Comparison of ENCODE assay signal across 36 cellular contexts in the genomic region with DNA sequence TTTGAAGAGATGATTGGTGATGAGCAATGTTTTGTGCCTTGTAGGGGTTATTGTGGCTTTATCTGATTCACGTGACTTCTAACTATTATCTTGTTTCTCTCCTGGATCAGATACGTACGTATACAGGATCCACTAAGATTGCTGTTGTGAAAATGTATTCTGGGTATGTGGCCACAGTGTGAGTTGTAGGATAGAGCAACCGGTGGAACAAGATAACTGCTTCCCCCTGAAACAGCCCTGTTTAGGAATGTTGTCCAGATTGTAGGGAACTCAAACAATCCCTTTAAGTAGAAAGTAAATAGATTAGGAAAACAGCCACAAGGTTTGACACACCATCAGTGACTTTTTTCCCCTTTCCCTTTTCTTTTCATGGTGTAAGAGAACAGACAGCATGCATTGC.
"Had no signal": no experiment of that assay in that cellular context is flagged by ENCODE, and none has a peak within 500 bp of the region (broad histone marks: within the 10 kb centered on the region; RNA-seq: fewer than 3 reads in every experiment).

No MANE protein-coding gene starts in this region.

- H3K27ac Mint-ChIP-seq: activated B cell treated with CpG ODN at 0.5 μM for 24 hours; activated CD4-positive, alpha-beta memory T cell treated with anti-CD3 and anti-CD28 coated beads for 36 hours; activated CD8-positive, alpha-beta memory T cell treated with anti-CD3 and anti-CD28 coated beads, Interleukin-2, amount 10 ng/mL, durations not matched to agents 7 days and 5 days; activated CD8-positive, alpha-beta T cell treated with anti-CD3 and anti-CD28 coated beads, Interleukin-2, amount 10 ng/mL, durations not matched to agents 7 days and 5 days; activated naive CD4-positive, alpha-beta T cell treated with anti-CD3 and anti-CD28 coated beads for 36 hours; activated naive CD4-positive, alpha-beta T cell treated with anti-CD3 and anti-CD28 coated beads, Interleukin-2, amount 50 U/mL, for 24 hours; activated naive CD8-positive, alpha-beta T cell treated with anti-CD3 and anti-CD28 coated beads for 36 hours; activated naive CD8-positive, alpha-beta T cell treated with anti-CD3 and anti-CD28 coated beads, Interleukin-2, amount 50 U/mL, for 24 hours; activated T-helper 1 cell treated with anti-CD3 and anti-CD28 coated beads, Interleukin-12 subunit alpha, Interleukin-12 subunit beta, Interleukin-2, Interleukin-4 antibody, amounts not matched to agents 30 ng/mL and 10 ng/mL and 1 ng/mL, durations not matched to agents 14 hours and 24 hours and 36 hours; activated T-helper 2 cell treated with anti-CD3 and anti-CD28 coated beads, Interferon-gamma antibody, Interleukin-2, Interleukin-4, amounts not matched to agents 10 μg/mL and 5 μg/mL and 100 μg/mL, durations not matched to agents 14 hours and 24 hours and 36 hours; brain; dendritic cell treated with granulocyte-macrophage colony-stimulating factor and Interleukin-4, amounts not matched to agents 40 ng/mL and 50 ng/mL, for 4 days; endodermal cell; T-helper 17 cell; T-helper 2 cell treated with Interferon-gamma antibody and Interleukin-4, amounts not matched to agents 5 μg/mL and 100 μg/mL, for 36 hours had no signal

- H3K36me3 ChIP-seq: adrenal gland, ascending aorta, breast epithelium, esophagus muscularis mucosa, gastrocnemius medialis, heart left ventricle, WERI-Rb-1 had no signal

- ATAC-seq: activated CD4-positive, CD25-positive, alpha-beta regulatory T cell treated with anti-CD3 and anti-CD28 coated beads, Interleukin-2, amount 50 U/mL, for 24 hours; activated CD8-positive, alpha-beta memory T cell treated with anti-CD3 and anti-CD28 coated beads, Interleukin-2, amount 10 ng/mL, durations not matched to agents 7 days and 5 days; activated CD8-positive, alpha-beta T cell treated with anti-CD3 and anti-CD28 coated beads, Interleukin-2, amount 10 ng/mL, durations not matched to agents 7 days and 5 days; activated naive CD8-positive, alpha-beta T cell treated with anti-CD3 and anti-CD28 coated beads, Interleukin-2, amount 50 U/mL, for 24 hours; foreskin keratinocyte; gastrocnemius medialis; heart left ventricle; T-helper 17 cell had no signal

- H3K4me1 ChIP-seq: adrenal gland, ascending aorta, breast epithelium, foreskin keratinocyte, gastrocnemius medialis had no signal

- H3K9me3 ChIP-seq: adrenal gland, ascending aorta, breast epithelium, esophagus muscularis mucosa, gastrocnemius medialis, heart left ventricle had no signal

- H3K4me3 ChIP-seq: adrenal gland, ascending aorta, breast epithelium, coronary artery, dorsolateral prefrontal cortex, esophagus muscularis mucosa, gastrocnemius medialis, heart left ventricle had no signal

- H3K4me1 Mint-ChIP-seq: activated B cell treated with CpG ODN at 0.5 μM for 24 hours; activated CD8-positive, alpha-beta memory T cell treated with anti-CD3 and anti-CD28 coated beads, Interleukin-2, amount 10 ng/mL, durations not matched to agents 7 days and 5 days; activated naive CD4-positive, alpha-beta T cell treated with anti-CD3 and anti-CD28 coated beads, Interleukin-2, amount 50 U/mL, for 24 hours; activated naive CD8-positive, alpha-beta T cell treated with anti-CD3 and anti-CD28 coated beads for 36 hours; activated naive CD8-positive, alpha-beta T cell treated with anti-CD3 and anti-CD28 coated beads, Interleukin-2, amount 50 U/mL, for 24 hours; central memory CD8-positive, alpha-beta T cell; T-helper 17 cell had no signal

- H3K36me3 Mint-ChIP-seq: activated CD4-positive, alpha-beta memory T cell treated with anti-CD3 and anti-CD28 coated beads for 36 hours; activated CD8-positive, alpha-beta memory T cell treated with anti-CD3 and anti-CD28 coated beads, Interleukin-2, amount 10 ng/mL, durations not matched to agents 7 days and 5 days; activated naive CD4-positive, alpha-beta T cell treated with anti-CD3 and anti-CD28 coated beads, Interleukin-2, amount 50 U/mL, for 24 hours; activated naive CD8-positive, alpha-beta T cell treated with anti-CD3 and anti-CD28 coated beads for 36 hours; brain had no signal

- DNase-seq: activated B cell treated with CpG ODN at 0.5 μM for 24 hours; activated CD4-positive, alpha-beta memory T cell treated with anti-CD3 and anti-CD28 coated beads for 36 hours; activated CD4-positive, alpha-beta T cell treated with anti-CD3 and anti-CD28 coated beads for 48 hours; activated CD8-positive, alpha-beta memory T cell treated with anti-CD3 and anti-CD28 coated beads, Interleukin-2, amount 10 ng/mL, durations not matched to agents 7 days and 5 days; activated CD8-positive, alpha-beta memory T cell treated with anti-CD3 and anti-CD28 coated beads, Interleukin-2, amount 50 U/mL, for 4 hours; activated CD8-positive, alpha-beta T cell treated with anti-CD3 and anti-CD28 coated beads, Interleukin-2, amount 10 ng/mL, durations not matched to agents 7 days and 5 days; activated effector memory CD4-positive, alpha-beta T cell treated with anti-CD3 and anti-CD28 coated beads, Interleukin-2, amount 50 U/mL, for 16 hours; activated naive CD4-positive, alpha-beta T cell treated with anti-CD3 and anti-CD28 coated beads for 36 hours; activated naive CD8-positive, alpha-beta T cell treated with anti-CD3 and anti-CD28 coated beads for 36 hours; activated naive CD8-positive, alpha-beta T cell treated with anti-CD3 and anti-CD28 coated beads, Interleukin-2, amount 50 U/mL, for 24 hours; activated T-cell treated with anti-CD3 and anti-CD28 coated beads, Interleukin-2, amount 50 U/mL, for 1 hour; activated T-cell treated with anti-CD3 and anti-CD28 coated beads, Interleukin-2, amount 50 U/mL, for 48 hours; adrenal gland; dorsolateral prefrontal cortex; effector memory CD4-positive, alpha-beta T cell; endodermal cell; foreskin keratinocyte; gastrocnemius medialis; glutamatergic neuron; heart left ventricle; T-helper 1 cell; T-helper 17 cell; T1000; WERI-Rb-1 had no signal

- H3K27me3 ChIP-seq: adrenal gland, ascending aorta, breast epithelium, dorsolateral prefrontal cortex, esophagus muscularis mucosa, foreskin keratinocyte, gastrocnemius medialis had no signal

- H3K4me3 Mint-ChIP-seq: activated B cell treated with CpG ODN at 0.5 μM for 24 hours; activated CD4-positive, alpha-beta memory T cell treated with anti-CD3 and anti-CD28 coated beads for 36 hours; activated CD8-positive, alpha-beta memory T cell treated with anti-CD3 and anti-CD28 coated beads, Interleukin-2, amount 10 ng/mL, durations not matched to agents 7 days and 5 days; activated CD8-positive, alpha-beta T cell treated with anti-CD3 and anti-CD28 coated beads, Interleukin-2, amount 10 ng/mL, durations not matched to agents 7 days and 5 days; activated naive CD4-positive, alpha-beta T cell treated with anti-CD3 and anti-CD28 coated beads for 36 hours; activated naive CD4-positive, alpha-beta T cell treated with anti-CD3 and anti-CD28 coated beads, Interleukin-2, amount 50 U/mL, for 24 hours; activated naive CD8-positive, alpha-beta T cell treated with anti-CD3 and anti-CD28 coated beads for 36 hours; activated naive CD8-positive, alpha-beta T cell treated with anti-CD3 and anti-CD28 coated beads, Interleukin-2, amount 50 U/mL, for 24 hours; activated T-helper 1 cell treated with anti-CD3 and anti-CD28 coated beads, Interleukin-12 subunit alpha, Interleukin-12 subunit beta, Interleukin-2, Interleukin-4 antibody, amounts not matched to agents 30 ng/mL and 10 ng/mL and 1 ng/mL, durations not matched to agents 14 hours and 24 hours and 36 hours; brain; central memory CD8-positive, alpha-beta T cell; dendritic cell treated with granulocyte-macrophage colony-stimulating factor and Interleukin-4, amounts not matched to agents 40 ng/mL and 50 ng/mL, for 4 days; endodermal cell; T-helper 17 cell; T-helper 2 cell treated with Interferon-gamma antibody and Interleukin-4, amounts not matched to agents 5 μg/mL and 100 μg/mL, for 36 hours had no signal

- H3K27ac ChIP-seq: adrenal gland, ascending aorta, breast epithelium, coronary artery, dorsolateral prefrontal cortex, esophagus muscularis mucosa, foreskin keratinocyte, gastrocnemius medialis, heart left ventricle, WERI-Rb-1 had no signal

- H3K27me3 Mint-ChIP-seq: brain had no signal

- H3K9me3 Mint-ChIP-seq: activated B cell treated with CpG ODN at 0.5 μM for 24 hours; activated CD4-positive, alpha-beta memory T cell treated with anti-CD3 and anti-CD28 coated beads for 36 hours; activated naive CD4-positive, alpha-beta T cell treated with anti-CD3 and anti-CD28 coated beads for 36 hours; activated naive CD4-positive, alpha-beta T cell treated with anti-CD3 and anti-CD28 coated beads, Interleukin-2, amount 50 U/mL, for 24 hours; activated naive CD8-positive, alpha-beta T cell treated with anti-CD3 and anti-CD28 coated beads for 36 hours; activated naive CD8-positive, alpha-beta T cell treated with anti-CD3 and anti-CD28 coated beads, Interleukin-2, amount 50 U/mL, for 24 hours; activated T-helper 1 cell treated with anti-CD3 and anti-CD28 coated beads, Interleukin-12 subunit alpha, Interleukin-12 subunit beta, Interleukin-2, Interleukin-4 antibody, amounts not matched to agents 30 ng/mL and 10 ng/mL and 1 ng/mL, durations not matched to agents 14 hours and 24 hours and 36 hours; activated T-helper 2 cell treated with anti-CD3 and anti-CD28 coated beads, Interferon-gamma antibody, Interleukin-2, Interleukin-4, amounts not matched to agents 10 μg/mL and 5 μg/mL and 100 μg/mL, durations not matched to agents 14 hours and 24 hours and 36 hours; central memory CD8-positive, alpha-beta T cell; dendritic cell treated with granulocyte-macrophage colony-stimulating factor and Interleukin-4, amounts not matched to agents 40 ng/mL and 50 ng/mL, for 4 days; endodermal cell; T-helper 2 cell treated with Interferon-gamma antibody and Interleukin-4, amounts not matched to agents 5 μg/mL and 100 μg/mL, for 36 hours had no signal
